ENCODE assay signal across 10 cellular contexts in the genomic region with DNA sequence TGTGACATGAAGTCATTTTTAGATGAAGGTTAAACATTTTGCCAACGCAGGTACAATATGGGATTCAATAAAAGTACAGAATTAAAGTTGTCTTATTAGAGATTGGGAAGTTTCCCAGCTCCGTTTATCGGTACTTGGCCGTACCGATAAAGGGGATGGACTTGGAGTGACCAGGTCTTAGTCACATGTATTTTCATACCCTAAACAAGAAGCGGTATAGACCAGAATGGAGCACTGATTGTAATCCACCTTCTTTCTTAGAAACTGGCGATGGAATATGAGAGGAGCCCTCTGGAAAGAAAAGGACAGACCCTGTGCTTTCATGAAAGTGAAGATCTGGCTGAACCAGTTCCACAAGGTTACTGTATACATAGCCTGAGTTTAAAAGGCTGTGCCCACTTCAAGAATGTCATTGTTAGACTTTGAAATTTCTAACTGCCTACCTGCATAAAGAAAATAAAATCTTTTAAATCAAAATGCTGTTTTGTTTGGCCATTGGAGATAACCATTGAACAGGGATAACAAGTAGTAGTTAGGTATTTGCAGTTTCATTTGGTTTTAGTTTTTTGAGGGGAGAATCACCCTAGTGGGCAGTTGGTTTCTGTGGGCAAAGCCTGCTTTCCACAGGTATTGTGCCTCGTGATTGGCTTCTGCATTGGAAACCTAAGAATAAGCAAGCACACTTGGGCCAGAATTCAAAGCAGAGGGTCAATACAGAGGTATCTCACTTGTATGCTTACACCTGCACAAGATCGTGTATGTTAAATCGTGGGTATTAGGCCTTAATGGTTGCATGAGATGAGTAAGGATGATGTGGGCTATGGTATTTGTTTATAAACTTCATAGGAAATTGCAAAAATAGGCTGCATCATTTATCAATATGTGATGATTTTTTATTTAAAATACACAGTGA. TPM values are rescaled to one million over a fixed set of nuclear protein-coding genes. Genes with fewer than 3 reads are reported as not detected.
DNase-seq lines count a peak whose midpoint lies in the region; ATAC-seq and FAIRE-seq lines count a peak whose summit lies in the region.
"Had no signal": no experiment of that assay in that cellular context is flagged by ENCODE, and none has a peak within 500 bp of the region (broad histone marks: within the 10 kb centered on the region; RNA-seq: fewer than 3 reads in every experiment).

No MANE protein-coding gene starts in this region.

- peaks cover 45% of the 10 kb centered on the region for H3K4me1 Mint-ChIP-seq in activated naive CD8-positive, alpha-beta T cell (ENCODE audit: low read depth)
- peaks cover 53% of the 10 kb centered on the region for H3K4me1 Mint-ChIP-seq in stimulated activated memory B cell treated with anti-CD40 and anti-IgM and Interleukin-4, amounts not matched to agents 10 μg/mL and 1 μg/mL and 100 μg/mL, for 72 hours

- H3K36me3 Mint-ChIP-seq in activated naive CD8-positive, alpha-beta T cell: peaks cover 78% of the 10 kb centered on the region
- H3K36me3 Mint-ChIP-seq in stimulated activated memory B cell treated with anti-CD40 and anti-IgM and Interleukin-4, amounts not matched to agents 10 μg/mL and 1 μg/mL and 100 μg/mL, for 72 hours: peaks cover 96% of the 10 kb centered on the region

- H3K4me3 Mint-ChIP-seq in activated naive CD8-positive, alpha-beta T cell: no peak overlapping the region
- H3K4me3 Mint-ChIP-seq in stimulated activated memory B cell treated with anti-CD40 and anti-IgM and Interleukin-4, amounts not matched to agents 10 μg/mL and 1 μg/mL and 100 μg/mL, for 72 hours: no peak overlapping the region

- H3K27ac ChIP-seq in HUES6 (ENCODE audit: low read depth, low read length) (peak overlapping the region; percentile 1; the same call in 1 of the 2 replicates), mesodermal cell (ENCODE audit: low read depth, low read length, severe bottlenecking) (peak overlapping the region; percentile 24)

- ATAC-seq in stimulated activated memory B cell treated with anti-CD40 and anti-IgM and Interleukin-4, amounts not matched to agents 10 μg/mL and 1 μg/mL and 100 μg/mL, for 72 hours: no peak
- ATAC-seq in GM19324 (IDR thresholded peaks at IDR 0.05; ENCODE audit: low FRiP score, unreplicated experiment): no peak

- H3K9me3 ChIP-seq in HUES6 (ENCODE audit: control insufficient read depth, insufficient read depth, low read depth, low read length): no peaks in the 10 kb centered on the region
- peaks cover 25% of the 10 kb centered on the region for H3K9me3 ChIP-seq in mesodermal cell (ENCODE audit: control insufficient read depth, low read length)

- H3K4me1 ChIP-seq in HUES6 (ENCODE audit: control insufficient read depth, insufficient read depth, low read length): peaks cover 20% of the 10 kb centered on the region
- H3K4me1 ChIP-seq in mesodermal cell (ENCODE audit: control insufficient read depth, insufficient read depth, low read length, poor library complexity, severe bottlenecking): peaks cover 4% of the 10 kb centered on the region

- no peaks in the 10 kb centered on the region for H3K27me3 Mint-ChIP-seq in activated naive CD8-positive, alpha-beta T cell
- no peaks in the 10 kb centered on the region for H3K27me3 Mint-ChIP-seq in stimulated activated memory B cell treated with anti-CD40 and anti-IgM and Interleukin-4, amounts not matched to agents 10 μg/mL and 1 μg/mL and 100 μg/mL, for 72 hours

- H3K9me3 Mint-ChIP-seq in activated naive CD8-positive, alpha-beta T cell (ENCODE audit: low read depth): peaks cover 15% of the 10 kb centered on the region
- H3K9me3 Mint-ChIP-seq in stimulated activated memory B cell treated with anti-CD40 and anti-IgM and Interleukin-4, amounts not matched to agents 10 μg/mL and 1 μg/mL and 100 μg/mL, for 72 hours: peaks cover 22% of the 10 kb centered on the region

- H3K27ac Mint-ChIP-seq in activated naive CD8-positive, alpha-beta T cell: peak overlapping the region; percentile 92
- H3K27ac Mint-ChIP-seq in stimulated activated memory B cell treated with anti-CD40 and anti-IgM and Interleukin-4, amounts not matched to agents 10 μg/mL and 1 μg/mL and 100 μg/mL, for 72 hours: no peak overlapping the region

- peaks cover 76% of the 10 kb centered on the region for H3K36me3 ChIP-seq in HUES6 (ENCODE audit: control insufficient read depth, insufficient read depth, low read length)
- peaks cover 76% of the 10 kb centered on the region for H3K36me3 ChIP-seq in mesodermal cell (ENCODE audit: control insufficient read depth, insufficient read depth, low read length)

- peak; percentile 80 for FAIRE-seq in G401.6 (lab: Jason Lieb, UNC)

- no peak overlapping the region for H3K4me3 ChIP-seq in HUES6 (ENCODE audit: low read depth, low read length)
- no peak overlapping the region for H3K4me3 ChIP-seq in mesodermal cell (ENCODE audit: extremely low read depth, insufficient read depth, low read length, poor library complexity, severe bottlenecking)

- WGBS in mesodermal cell (ENCODE audit: insufficient coverage in 2 of 2), 2 experiments: 94 to 96% methylated on average over 3 to 7 of the region's 10 CpGs

- no peaks in the 10 kb centered on the region for H3K27me3 ChIP-seq in HUES6 (ENCODE audit: control insufficient read depth, insufficient read depth, low read length)

- DNase-seq in SK-N-DZ (ENCODE audit: low spot score): no peak
- no peak for DNase-seq in activated CD8-positive, alpha-beta memory T cell treated with anti-CD3 and anti-CD28 coated beads, Interleukin-2, amount 50 U/mL, for 48 hours
- DNase-seq: NCI-H2081, retina had no signal

- no peak overlapping the region for H3K9ac ChIP-seq in HUES6 (ENCODE audit: low read length)

RNA-seq across cellular contexts. Expression of a gene that starts 11.2 kb away (rescaled TPM):
- 8.4 TPM for polyA plus RNA-seq in mesodermal cell (2013, experiment 1 of 2)
- polyA plus RNA-seq in mesodermal cell (2013, experiment 2 of 2): 7.6 TPM
- 5.2 and 6.0 TPM in 2 replicates for polyA plus RNA-seq in SK-N-DZ (2014; cell fraction: cytosol; rRNA removed)
- 5.4 and 7.8 TPM in 2 replicates for polyA plus RNA-seq in SK-N-DZ (2014; cell fraction: nucleus; rRNA removed)
